Comparison of ENCODE assay signal across 1 cellular context in genomic region chr6:36038120-36038876, GRCh38.
TF ChIP-seq lines count a peak whose summit lies in the region.

No MANE protein-coding gene starts in this region.

TF ChIP-seq in K562, 482 proteins besides CTCF, POLR2A, EP300 and RAD21:
- TF ChIP-seq, protein P1, sequence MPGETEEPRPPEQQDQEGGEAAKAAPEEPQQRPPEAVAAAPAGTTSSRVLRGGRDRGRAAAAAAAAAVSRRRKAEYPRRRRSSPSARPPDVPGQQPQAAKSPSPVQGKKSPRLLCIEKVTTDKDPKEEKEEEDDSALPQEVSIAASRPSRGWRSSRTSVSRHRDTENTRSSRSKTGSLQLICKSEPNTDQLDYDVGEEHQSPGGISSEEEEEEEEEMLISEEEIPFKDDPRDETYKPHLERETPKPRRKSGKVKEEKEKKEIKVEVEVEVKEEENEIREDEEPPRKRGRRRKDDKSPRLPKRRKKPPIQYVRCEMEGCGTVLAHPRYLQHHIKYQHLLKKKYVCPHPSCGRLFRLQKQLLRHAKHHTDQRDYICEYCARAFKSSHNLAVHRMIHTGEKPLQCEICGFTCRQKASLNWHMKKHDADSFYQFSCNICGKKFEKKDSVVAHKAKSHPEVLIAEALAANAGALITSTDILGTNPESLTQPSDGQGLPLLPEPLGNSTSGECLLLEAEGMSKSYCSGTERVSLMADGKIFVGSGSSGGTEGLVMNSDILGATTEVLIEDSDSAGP (CRISPR knock-in tag; IDR thresholded peaks at IDR 0.05) = no peak
- TF ChIP-seq HNRNPLL (IDR thresholded peaks at IDR 0.05; ENCODE audit: low read depth, low read length, poor library complexity, severe bottlenecking) = peak; percentile 72
